Comparison of ENCODE assay signal across 24 cellular contexts in the genomic region with DNA sequence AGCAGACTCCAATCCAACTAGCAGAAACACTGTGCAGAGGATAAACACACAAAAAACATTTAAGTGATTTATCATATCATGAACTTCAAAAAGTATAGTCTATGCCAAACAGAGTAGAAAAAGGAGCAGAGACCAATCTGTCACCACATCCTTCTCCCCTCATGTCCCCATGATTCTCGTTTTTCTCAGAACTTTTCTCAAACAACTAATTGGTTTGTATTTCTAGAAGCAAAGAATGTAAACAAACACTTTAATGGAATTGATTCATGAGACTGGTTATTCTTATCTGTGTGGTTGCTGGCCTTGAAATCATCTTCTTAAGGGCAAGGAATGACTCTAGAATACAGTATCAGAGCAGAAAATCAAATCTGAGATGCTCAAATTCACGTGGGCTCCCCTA.
DNase-seq lines count a peak whose midpoint lies in the region; ATAC-seq and TF ChIP-seq lines count a peak whose summit lies in the region.
"Had no signal": no experiment of that assay in that cellular context is flagged by ENCODE, and none has a peak within 500 bp of the region (broad histone marks: within the 10 kb centered on the region; RNA-seq: fewer than 3 reads in every experiment).

No MANE protein-coding gene starts in this region.

- H3K36me3 Mint-ChIP-seq in nephron (ENCODE audit: low read depth), result no peaks in the 10 kb centered on the region
- H3K36me3 Mint-ChIP-seq in activated naive CD8-positive, alpha-beta T cell treated with anti-CD3 and anti-CD28 coated beads, Interleukin-2, amount 50 U/mL, for 24 hours (ENCODE audit: low read depth), result no peaks in the 10 kb centered on the region
- H3K36me3 Mint-ChIP-seq: type B pancreatic cell had no signal

- DNase-seq in GM23248 (no peak), SJSA1 (ENCODE audit: low read depth in 1 of 2, low spot score in 2 of 2) (peak in 1 of 2 experiments; percentile 68), fibroblast of peridontal ligament (ENCODE audit: extremely low read depth) (peak; percentile 35), HuH-7 (ENCODE audit: low spot score) (no peak)
- no peak for DNase-seq in stimulated activated CD4-positive, alpha-beta T cell treated with anti-CD3 and anti-CD28 coated beads, Interleukin-2, amount 100 ng/mL, for 48 hours
- DNase-seq in activated naive CD8-positive, alpha-beta T cell treated with anti-CD3 and anti-CD28 coated beads, Interleukin-2, amount 50 U/mL, for 24 hours, result no peak
- DNase-seq: activated CD4-positive, alpha-beta T cell treated with anti-CD3 and anti-CD28 coated beads for 36 hours; activated CD8-positive, alpha-beta T cell treated with anti-CD3 and anti-CD28 coated beads, Interleukin-2, amount 10 ng/mL, durations not matched to agents 7 days and 5 days; activated effector memory CD4-positive, alpha-beta T cell treated with Interleukin-2 at 50 U/mL for 16 hours; cerebellar nuclear complex; DMS79; dorsolateral prefrontal cortex; head of caudate nucleus; KG1; naive thymus-derived CD4-positive, alpha-beta T cell; NCI-H1436; NCI-H226; occipital lobe; retina; spleen had no signal

- no peaks in the 10 kb centered on the region for H3K9me3 ChIP-seq in GM23248 (ENCODE audit: low read depth)
- no peaks in the 10 kb centered on the region for H3K9me3 ChIP-seq in SJSA1 (replicated peaks)
- H3K9me3 ChIP-seq: body of pancreas had no signal

- peak overlapping the region; percentile 36; the same call in 1 of the 2 replicates for H3K9ac ChIP-seq in GM23248
- H3K9ac ChIP-seq: BLaER1 treated with 17β-estradiol and CSF1 and Interleukin-3, amounts not matched to agents 10 nM and 100 nM had no signal

- H2AFZ ChIP-seq in GM23248, result no peak overlapping the region

- H3K27me3 Mint-ChIP-seq in nephron (ENCODE audit: low read depth), result no peaks in the 10 kb centered on the region
- H3K27me3 Mint-ChIP-seq in activated naive CD8-positive, alpha-beta T cell treated with anti-CD3 and anti-CD28 coated beads, Interleukin-2, amount 50 U/mL, for 24 hours, result peaks cover 32% of the 10 kb centered on the region

- peaks cover 5% of the 10 kb centered on the region for H3K9me3 Mint-ChIP-seq in nephron
- peaks cover 4% of the 10 kb centered on the region for H3K9me3 Mint-ChIP-seq in activated naive CD8-positive, alpha-beta T cell treated with anti-CD3 and anti-CD28 coated beads, Interleukin-2, amount 50 U/mL, for 24 hours
- H3K9me3 Mint-ChIP-seq: type B pancreatic cell had no signal

- no peak for ATAC-seq in activated naive CD8-positive, alpha-beta T cell treated with anti-CD3 and anti-CD28 coated beads, Interleukin-2, amount 50 U/mL, for 24 hours
- ATAC-seq: activated CD4-positive, alpha-beta T cell treated with anti-CD3 and anti-CD28 coated beads for 36 hours; activated CD8-positive, alpha-beta T cell treated with anti-CD3 and anti-CD28 coated beads, Interleukin-2, amount 10 ng/mL, durations not matched to agents 7 days and 5 days; naive thymus-derived CD4-positive, alpha-beta T cell had no signal

- no peaks in the 10 kb centered on the region for H3K27me3 ChIP-seq in GM23248 (replicated peaks; ENCODE audit: insufficient read depth)
- no peaks in the 10 kb centered on the region for H3K27me3 ChIP-seq in SJSA1 (replicated peaks)
- H3K27me3 ChIP-seq: BLaER1 treated with 17β-estradiol and CSF1 and Interleukin-3, amounts not matched to agents 10 nM and 100 nM; body of pancreas had no signal

- H3K4me1 Mint-ChIP-seq in nephron, result peaks cover 24% of the 10 kb centered on the region
- no peaks in the 10 kb centered on the region for H3K4me1 Mint-ChIP-seq in activated naive CD8-positive, alpha-beta T cell treated with anti-CD3 and anti-CD28 coated beads, Interleukin-2, amount 50 U/mL, for 24 hours
- H3K4me1 Mint-ChIP-seq: activated CD4-positive, alpha-beta T cell treated with anti-CD3 and anti-CD28 coated beads for 36 hours; naive thymus-derived CD4-positive, alpha-beta T cell had no signal

- no peak for TF ChIP-seq CTCF in nephron (IDR thresholded peaks at IDR 0.05; ENCODE audit: unreplicated experiment in 3 of 3)

- H3F3A ChIP-seq in GM23248 (ENCODE audit: insufficient read depth), result peaks cover 67% of the 10 kb centered on the region

- H3K4me3 Mint-ChIP-seq in nephron, result no peak overlapping the region
- no peak overlapping the region for H3K4me3 Mint-ChIP-seq in activated naive CD8-positive, alpha-beta T cell treated with anti-CD3 and anti-CD28 coated beads, Interleukin-2, amount 50 U/mL, for 24 hours
- H3K4me3 Mint-ChIP-seq: activated CD4-positive, alpha-beta T cell treated with anti-CD3 and anti-CD28 coated beads for 36 hours; activated CD8-positive, alpha-beta T cell treated with anti-CD3 and anti-CD28 coated beads, Interleukin-2, amount 10 ng/mL, durations not matched to agents 7 days and 5 days; naive thymus-derived CD4-positive, alpha-beta T cell; type B pancreatic cell had no signal

- H3K79me2 ChIP-seq in GM23248 (ENCODE audit: insufficient read depth), result no peaks in the 10 kb centered on the region

- H3K4me1 ChIP-seq in GM23248 (ENCODE audit: insufficient read depth) (peaks cover 73% of the 10 kb centered on the region), SJSA1 (replicated peaks) (peaks cover 58% of the 10 kb centered on the region)
- H3K4me1 ChIP-seq: spleen had no signal

- in situ Hi-C loops in GM23248 (cut with MboI), result no loop called here

- H4K20me1 ChIP-seq in GM23248 (ENCODE audit: insufficient read depth), result no peaks in the 10 kb centered on the region
- H4K20me1 ChIP-seq: BLaER1 treated with 17β-estradiol and CSF1 and Interleukin-3, amounts not matched to agents 10 nM and 100 nM had no signal

- H3K36me3 ChIP-seq in GM23248 (ENCODE audit: low read depth) (no peaks in the 10 kb centered on the region), SJSA1 (no peaks in the 10 kb centered on the region)
- H3K36me3 ChIP-seq: BLaER1 treated with 17β-estradiol and CSF1 and Interleukin-3, amounts not matched to agents 10 nM and 100 nM; spleen had no signal

- peak overlapping the region; percentile 39 for H3K4me2 ChIP-seq in GM23248 (ENCODE audit: unreplicated experiment)

- peak overlapping the region; percentile 69 for H3K27ac ChIP-seq in GM23248
- peak overlapping the region; percentile 39 for H3K27ac ChIP-seq in SJSA1
- H3K27ac ChIP-seq: BLaER1 treated with 17β-estradiol and CSF1 and Interleukin-3, amounts not matched to agents 10 nM and 100 nM; body of pancreas; dorsolateral prefrontal cortex; spleen had no signal

- H3K27ac Mint-ChIP-seq in nephron, result peak overlapping the region; percentile 32 to 51 (median 36)
- H3K27ac Mint-ChIP-seq in activated naive CD8-positive, alpha-beta T cell treated with anti-CD3 and anti-CD28 coated beads, Interleukin-2, amount 50 U/mL, for 24 hours, result no peak overlapping the region
- H3K27ac Mint-ChIP-seq: activated CD4-positive, alpha-beta T cell treated with anti-CD3 and anti-CD28 coated beads for 36 hours; activated CD8-positive, alpha-beta T cell treated with anti-CD3 and anti-CD28 coated beads, Interleukin-2, amount 10 ng/mL, durations not matched to agents 7 days and 5 days; naive thymus-derived CD4-positive, alpha-beta T cell; type B pancreatic cell had no signal

- whole genome bisulfite sequencing in GM23248 (ENCODE audit: low coverage in 1 of 2, low lambda C conversion rate in 2 of 2, missing lambda C conversion rate in 2 of 2), 2 experiments, result 16 to 22% methylated on average over 2 of the region's 2 CpGs

- no peak overlapping the region for H3K4me3 ChIP-seq in GM23248
- no peak overlapping the region for H3K4me3 ChIP-seq in SJSA1
- H3K4me3 ChIP-seq: BLaER1 treated with 17β-estradiol and CSF1 and Interleukin-3, amounts not matched to agents 10 nM and 100 nM; body of pancreas; dorsolateral prefrontal cortex; spleen had no signal

- no peaks in the 10 kb centered on the region for H3K9me2 ChIP-seq in GM23248 (ENCODE audit: insufficient read depth)
